Comparison of ENCODE assay signal across 18 cellular contexts in genomic region chr10:101558671-101559595, GRCh38. TPM values are rescaled to one million over a fixed set of nuclear protein-coding genes. Genes with fewer than 3 reads are reported as not detected.
DNase-seq lines count a peak whose midpoint lies in the region; ATAC-seq and TF ChIP-seq lines count a peak whose summit lies in the region.
"Had no signal": no experiment of that assay in that cellular context is flagged by ENCODE, and none has a peak within 500 bp of the region (broad histone marks: within the 10 kb centered on the region; RNA-seq: fewer than 3 reads in every experiment).

No MANE protein-coding gene starts in this region.

- CTCF ChIA-PET in MCF 10A (lab: Yijun Ruan, JAX): interaction anchor here (2.0 to 2.2 kb wide), 2 partner anchors 11 to 345 kb away, joined by 10 to 12 read pairs; no protein-coding TSS in a partner anchor

- no peaks in the 10 kb centered on the region for H3K9me3 Mint-ChIP-seq in MCF 10A (ENCODE audit: unreplicated experiment)
- H3K9me3 Mint-ChIP-seq in effector memory CD8-positive, alpha-beta T cell: no peaks in the 10 kb centered on the region
- no peaks in the 10 kb centered on the region for H3K9me3 Mint-ChIP-seq in endothelial cell (ENCODE audit: unreplicated experiment)
- H3K9me3 Mint-ChIP-seq in activated T-cell treated with anti-CD3 and anti-CD28 coated beads, Interleukin-2, amount 50 U/mL, for 24 hours: no peaks in the 10 kb centered on the region
- H3K9me3 Mint-ChIP-seq: CD8-positive, alpha-beta memory T cell had no signal

- H3K36me3 Mint-ChIP-seq in MCF 10A (ENCODE audit: insufficient read depth, unreplicated experiment) (peaks cover 12% of the 10 kb centered on the region), endothelial cell (ENCODE audit: low read depth, unreplicated experiment) (peaks cover 6% of the 10 kb centered on the region)
- peaks cover 10% of the 10 kb centered on the region for H3K36me3 Mint-ChIP-seq in effector memory CD8-positive, alpha-beta T cell (ENCODE audit: insufficient read depth)
- peaks cover 3% of the 10 kb centered on the region for H3K36me3 Mint-ChIP-seq in activated T-cell treated with anti-CD3 and anti-CD28 coated beads, Interleukin-2, amount 50 U/mL, for 24 hours (ENCODE audit: low read depth)

- H3K27me3 Mint-ChIP-seq in MCF 10A (ENCODE audit: insufficient read depth, unreplicated experiment): no peaks in the 10 kb centered on the region
- peaks cover 7 to 21% of the 10 kb centered on the region in 2 donors for H3K27me3 Mint-ChIP-seq in effector memory CD8-positive, alpha-beta T cell
- H3K27me3 Mint-ChIP-seq in endothelial cell (ENCODE audit: unreplicated experiment): peaks cover 6% of the 10 kb centered on the region
- H3K27me3 Mint-ChIP-seq in activated T-cell treated with anti-CD3 and anti-CD28 coated beads, Interleukin-2, amount 50 U/mL, for 24 hours: peaks cover 12% of the 10 kb centered on the region

- no peak for DNase-seq in MCF 10A (ENCODE audit: unreplicated experiment)
- DNase-seq in breast epithelium (ENCODE audit: low spot score in 2 of 2): no peak
- DNase-seq in effector memory CD8-positive, alpha-beta T cell: no peak
- peak; percentile 53 for DNase-seq in sigmoid colon
- DNase-seq in substantia nigra (lab: John Stamatoyannopoulos, UW): no peak
- DNase-seq in endothelial cell (ENCODE audit: low spot score): no peak
- no peak for DNase-seq in activated T-cell treated with anti-CD3 and anti-CD28 coated beads, Interleukin-2, amount 50 U/mL, for 24 hours
- DNase-seq: activated gamma-delta T cell treated with Interleukin-2 at 50 U/mL for 16 hours; CD8-positive, alpha-beta memory T cell; cerebellar nuclear complex; DMS53; effector CD4-positive, alpha-beta T cell; NCI-H1105 treated with DMSO at 0.1 percent for 48 hours; right lobe of liver; tibial artery; WERI-Rb-1 had no signal

- no peaks in the 10 kb centered on the region for H3F3A ChIP-seq in Loucy (ENCODE audit: low read depth)

- no peaks in the 10 kb centered on the region for H4K20me1 ChIP-seq in Loucy (ENCODE audit: insufficient read depth, low read length, poor library complexity, severe bottlenecking)

- H3K4me1 Mint-ChIP-seq in MCF 10A (ENCODE audit: insufficient read depth, unreplicated experiment) (peaks cover 11% of the 10 kb centered on the region), endothelial cell (ENCODE audit: unreplicated experiment) (no peaks in the 10 kb centered on the region)
- peaks cover 15% of the 10 kb centered on the region in 2 donors for H3K4me1 Mint-ChIP-seq in effector memory CD8-positive, alpha-beta T cell (ENCODE audit: low read depth in 2 of 2)
- peaks cover 17% of the 10 kb centered on the region for H3K4me1 Mint-ChIP-seq in activated T-cell treated with anti-CD3 and anti-CD28 coated beads, Interleukin-2, amount 50 U/mL, for 24 hours (ENCODE audit: low read depth)

- H3K4me2 ChIP-seq in Loucy (ENCODE audit: low read depth, low read length, poor library complexity, severe bottlenecking): peak overlapping the region; percentile 21

- intact Hi-C loops in MCF 10A (cut with micrococcal nuclease) (no loop called here), breast epithelium (cut with DNase I; ENCODE audit: low total_unique reads) (no loop called here), sigmoid colon (cut with DNase I) (no loop called here)

- H3K36me3 ChIP-seq in breast epithelium (no peaks in the 10 kb centered on the region), Loucy (ENCODE audit: insufficient read depth, low read length) (no peaks in the 10 kb centered on the region), sigmoid colon (peaks cover 0 to 8% (median 2%) of the 10 kb centered on the region in 4 donors)
- H3K36me3 ChIP-seq: right lobe of liver had no signal

- H3K79me2 ChIP-seq in Loucy (ENCODE audit: insufficient read depth, low read length): no peaks in the 10 kb centered on the region

- no peak for TF ChIP-seq EP300 in sigmoid colon (IDR thresholded peaks at IDR 0.05)

- no peak for TF ChIP-seq CTCF in MCF 10A (IDR thresholded peaks at IDR 0.05; ENCODE audit: unreplicated experiment)
- TF ChIP-seq CTCF in breast epithelium (IDR thresholded peaks at IDR 0.05): no peak
- no peak for TF ChIP-seq CTCF in Loucy (conservative IDR thresholded peaks at IDR 0.05; ENCODE audit: low read length)
- no peak for TF ChIP-seq CTCF in sigmoid colon (IDR thresholded peaks at IDR 0.05)
- no peak for TF ChIP-seq CTCF in endothelial cell (IDR thresholded peaks at IDR 0.05; ENCODE audit: unreplicated experiment)

- H2AFZ ChIP-seq in Loucy (ENCODE audit: low read length): no peak overlapping the region

- H3K4me1 ChIP-seq in breast epithelium (no peaks in the 10 kb centered on the region), Loucy (ENCODE audit: insufficient read depth, low read length, poor library complexity, severe bottlenecking) (peaks cover 22% of the 10 kb centered on the region), sigmoid colon (peaks cover 0 to 4% (median 0%) of the 10 kb centered on the region in 4 donors)
- H3K4me1 ChIP-seq: right lobe of liver had no signal

- no peak for ATAC-seq in effector memory CD8-positive, alpha-beta T cell (replicated peaks)
- ATAC-seq: right lobe of liver, Right ventricle myocardium inferior had no signal

- no TSS peak for BruUV-seq in MCF 10A (replicated peaks; lab: Mats Ljungman, UMichigan)

- 66 to 69% methylated on average over 18 of the region's 18 CpGs for WGBS in sigmoid colon, 2 donors

- POLR2A ChIA-PET in MCF 10A (lab: Yijun Ruan, JAX): interaction anchor here (0.6 to 1.7 kb wide), 7 partner anchors 9 to 338 kb away, joined by 3 to 5 read pairs (median 4); partner anchors contain the start of genes DPCD and POLL

- H3K9me3 ChIP-seq in breast epithelium: no peaks in the 10 kb centered on the region
- H3K9me3 ChIP-seq in Loucy (ENCODE audit: insufficient read depth, low read depth, low read length): no peaks in the 10 kb centered on the region
- H3K9me3 ChIP-seq in sigmoid colon: no peaks in the 10 kb centered on the region
- H3K9me3 ChIP-seq: right lobe of liver, tibial artery had no signal

- H3K9me2 ChIP-seq in Loucy (replicated peaks; ENCODE audit: low read depth, low read length): no peaks in the 10 kb centered on the region

- H3K27me3 ChIP-seq in breast epithelium: no peaks in the 10 kb centered on the region
- no peaks in the 10 kb centered on the region for H3K27me3 ChIP-seq in Loucy (ENCODE audit: insufficient read depth, low read length, poor library complexity, severe bottlenecking)
- H3K27me3 ChIP-seq in sigmoid colon: peaks cover 0 to 38% (median 21%) of the 10 kb centered on the region in 3 donors
- H3K27me3 ChIP-seq: right lobe of liver had no signal

- TF ChIP-seq POLR2A in breast epithelium (IDR thresholded peaks at IDR 0.05) (no peak), sigmoid colon (IDR thresholded peaks at IDR 0.05) (no peak)

- H3K4me3 ChIP-seq in breast epithelium: no peak overlapping the region
- H3K4me3 ChIP-seq in Loucy (ENCODE audit: low read length, poor library complexity, severe bottlenecking): no peak overlapping the region
- no peak overlapping the region for H3K4me3 ChIP-seq in sigmoid colon
- H3K4me3 ChIP-seq: right lobe of liver, tibial artery had no signal

- H3K27ac Mint-ChIP-seq in MCF 10A (ENCODE audit: low read depth, unreplicated experiment): peak overlapping the region; percentile 93
- H3K27ac Mint-ChIP-seq in effector memory CD8-positive, alpha-beta T cell: peak overlapping the region; percentile 45 to 89
- no peak overlapping the region for H3K27ac Mint-ChIP-seq in endothelial cell (ENCODE audit: unreplicated experiment)
- no peak overlapping the region for H3K27ac Mint-ChIP-seq in activated T-cell treated with anti-CD3 and anti-CD28 coated beads, Interleukin-2, amount 50 U/mL, for 24 hours

- H3K4me3 Mint-ChIP-seq in MCF 10A (ENCODE audit: unreplicated experiment): no peak overlapping the region
- no peak overlapping the region for H3K4me3 Mint-ChIP-seq in effector memory CD8-positive, alpha-beta T cell
- no peak overlapping the region for H3K4me3 Mint-ChIP-seq in endothelial cell (ENCODE audit: unreplicated experiment)
- H3K4me3 Mint-ChIP-seq in activated T-cell treated with anti-CD3 and anti-CD28 coated beads, Interleukin-2, amount 50 U/mL, for 24 hours: no peak overlapping the region

- H3K27ac ChIP-seq in breast epithelium (no peak overlapping the region), sigmoid colon (no peak overlapping the region), substantia nigra (ENCODE audit: low read depth, low read length, poor library complexity, severe bottlenecking) (no peak overlapping the region)
- H3K27ac ChIP-seq: right lobe of liver, tibial artery had no signal

- peak overlapping the region; percentile 60 for H3K9ac ChIP-seq in Loucy (ENCODE audit: low read depth, low read length, poor library complexity, severe bottlenecking)

RNA-seq across cellular contexts. Expression of gene POLL, which starts 29.1 kb away (rescaled TPM):
- 38.5 and 40.7 TPM in 2 replicates for total RNA-seq in MCF 10A (2022)
- total RNA-seq in breast epithelium: 10 to 100 TPM; 19.5 to 31.6 (median 20.3) TPM
- 10 to 100 TPM; 25.3 to 39.6 (median 33.2) TPM for total RNA-seq in sigmoid colon
- 10 to 100 TPM in 2 of 3 donors, 1 to 10 TPM in 1; 9.0 to 29.4 (median 19.2) TPM for polyA plus RNA-seq in sigmoid colon
- 44.8 TPM for total RNA-seq in endothelial cell (ENCODE audit: unreplicated experiment)

RNA-seq across cellular contexts. Expression of gene DPCD, which starts 29.2 kb away (rescaled TPM):
- total RNA-seq in MCF 10A (2022): 24.2 and 25.7 TPM in 2 replicates
- 10 to 100 TPM; 17.0 to 25.9 (median 24.7) TPM for total RNA-seq in breast epithelium
- total RNA-seq in sigmoid colon: 10 to 100 TPM; 18.5 to 80.2 (median 40.0) TPM
- polyA plus RNA-seq in sigmoid colon: 10 to 100 TPM; 13.2 to 25.7 (median 24.9) TPM
- total RNA-seq in endothelial cell (ENCODE audit: unreplicated experiment): 16.7 TPM

Comparison
In these comparisons a context has a peak if more than half of its experiments do, and no peak if none do; other contexts are left out.
1. H3K27ac Mint-ChIP-seq: peak in MCF 10A (single experiment) and effector memory CD8-positive, alpha-beta T cell (2 of 2); none in endothelial cell (single experiment) and activated T-cell treated with anti-CD3 and anti-CD28 coated beads, Interleukin-2, amount 50 U/mL, for 24 hours (single experiment).